Comparison of ENCODE assay signal across 9 cellular contexts in the genomic region with DNA sequence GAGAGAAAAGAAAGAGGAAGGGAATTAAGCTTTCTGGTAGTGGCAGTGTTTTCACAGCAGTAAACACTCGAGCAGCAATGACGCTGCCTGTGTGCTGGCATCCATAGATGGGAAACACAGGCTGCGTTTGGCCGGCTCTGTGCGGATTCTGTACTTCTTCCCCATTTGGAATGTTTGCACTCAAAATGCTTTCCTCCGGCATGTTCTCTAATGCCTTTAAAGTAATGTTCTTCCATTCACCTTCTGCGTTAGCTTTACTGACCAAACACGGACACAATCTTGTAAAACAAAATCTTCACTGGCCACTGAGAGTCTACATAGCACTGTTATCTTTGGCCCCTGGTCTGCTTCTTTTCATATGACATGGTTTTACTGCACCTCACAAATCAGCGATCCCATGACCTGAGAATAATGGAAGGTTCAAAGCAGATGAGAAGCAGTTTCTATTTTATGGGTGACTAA. TPM values are rescaled to one million over a fixed set of nuclear protein-coding genes. Genes with fewer than 3 reads are reported as not detected.
A peak's percentile ranks its signal among the peaks of the same experiment; 100 is the strongest.
DNase-seq lines count a peak whose midpoint lies in the region; ATAC-seq, FAIRE-seq and TF ChIP-seq lines count a peak whose summit lies in the region.
"Had no signal": no experiment of that assay in that cellular context is flagged by ENCODE, and none has a peak within 500 bp of the region (broad histone marks: within the 10 kb centered on the region; RNA-seq: fewer than 3 reads in every experiment).

No MANE protein-coding gene starts in this region.

- peaks cover 42% of the 10 kb centered on the region for H4K20me1 ChIP-seq in astrocyte (ENCODE audit: insufficient read depth, low read length)

- TF ChIP-seq CTCF in AG04450 (IDR thresholded peaks at IDR 0.05; ENCODE audit: low read depth, low read length) (no peak), astrocyte (IDR thresholded peaks at IDR 0.05; ENCODE audit: insufficient read depth, low read depth, low read length) (no peak), right atrium auricular region (IDR thresholded peaks at IDR 0.05) (no peak), prostate gland (IDR thresholded peaks at IDR 0.05) (no peak)

- 18% methylated on average over 9 of the region's 9 CpGs for WGBS in prostate gland

- H3K4me1 ChIP-seq in astrocyte (ENCODE audit: insufficient read depth, low read length): peaks cover 8% of the 10 kb centered on the region
- peaks cover 0 to 32% of the 10 kb centered on the region in 2 donors for H3K4me1 ChIP-seq in right atrium auricular region
- no peaks in the 10 kb centered on the region for H3K4me1 ChIP-seq in prostate gland (replicated peaks)

- ATAC-seq in GM21367 (IDR thresholded peaks at IDR 0.05; ENCODE audit: unreplicated experiment): no peak
- no peak for ATAC-seq in GM19395 (IDR thresholded peaks at IDR 0.05; ENCODE audit: unreplicated experiment)

- TF ChIP-seq POLR2A in prostate gland (IDR thresholded peaks at IDR 0.05): no peak

- DNase-seq in AG04450 (ENCODE audit: low read depth, low spot score) (peak; percentile 20), astrocyte (ENCODE audit: low read depth) (peak; percentile 37), right atrium auricular region (ENCODE audit: low spot score) (peak; percentile 69), prostate gland (ENCODE audit: low spot score) (peak; percentile 32)
- DNase-seq in activated CD4-positive, alpha-beta T cell treated with anti-CD3 and anti-CD28 coated beads, Interleukin-2, amount 50 U/mL, for 48 hours: no peak
- no peak for DNase-seq in effector CD8-positive, alpha-beta T cell (lab: John Stamatoyannopoulos, UW)
- DNase-seq: activated CD4-positive, alpha-beta T cell treated with anti-CD3 and anti-CD28 coated beads for 1 hour had no signal

- H3K27ac ChIP-seq in AG04450 (ENCODE audit: low read depth, low read length) (peak overlapping the region; percentile 23), astrocyte (ENCODE audit: low read depth, low read length) (peak overlapping the region; percentile 49), right atrium auricular region (peak overlapping the region; percentile 82 to 89), prostate gland (peak overlapping the region; percentile 71 to 75)

- H3K4me1 Mint-ChIP-seq in astrocyte (ENCODE audit: low read depth, unreplicated experiment): peaks cover 13% of the 10 kb centered on the region

- H3K27me3 Mint-ChIP-seq in astrocyte (ENCODE audit: low read depth, unreplicated experiment): no peaks in the 10 kb centered on the region

- peak overlapping the region; percentile 72 for H3K4me2 ChIP-seq in astrocyte (ENCODE audit: low read length)

- intact Hi-C loops in prostate gland (cut with DNase I): no loop called here

- POLR2A ChIA-PET in AG04450 (lab: Yijun Ruan, JAX): interaction anchor here (0.7 kb wide), 1 partner anchor 37 kb away, joined by 4 read pairs; no protein-coding TSS in a partner anchor

- no peaks in the 10 kb centered on the region for H3K9me3 ChIP-seq in AG04450 (ENCODE audit: control insufficient read depth, insufficient read depth, low read length)
- H3K9me3 ChIP-seq in astrocyte (ENCODE audit: insufficient read depth, low read depth, low read length): no peaks in the 10 kb centered on the region
- H3K9me3 ChIP-seq in right atrium auricular region: no peaks in the 10 kb centered on the region
- no peaks in the 10 kb centered on the region for H3K9me3 ChIP-seq in prostate gland

- H3K27ac Mint-ChIP-seq in astrocyte (ENCODE audit: unreplicated experiment): no peak overlapping the region

- no peak overlapping the region for H3K4me3 Mint-ChIP-seq in astrocyte (ENCODE audit: unreplicated experiment)

- H3K4me3 ChIP-seq in AG04450 (ENCODE audit: low read depth, low read length): peak overlapping the region; percentile 18
- H3K4me3 ChIP-seq in astrocyte (ENCODE audit: insufficient read depth, low read depth, low read length): peak overlapping the region; percentile 5
- H3K4me3 ChIP-seq in right atrium auricular region: peak overlapping the region; percentile 42 to 53
- no peak overlapping the region for H3K4me3 ChIP-seq in prostate gland

- no peaks in the 10 kb centered on the region for H3K79me2 ChIP-seq in astrocyte (ENCODE audit: insufficient read depth, low read length)

- H3K9me3 Mint-ChIP-seq in astrocyte (ENCODE audit: unreplicated experiment): no peaks in the 10 kb centered on the region

- peak; percentile 39 for FAIRE-seq in astrocyte (lab: Jason Lieb, UNC)

- no peaks in the 10 kb centered on the region for H3K36me3 ChIP-seq in astrocyte (ENCODE audit: insufficient read depth, low read length)
- H3K36me3 ChIP-seq in right atrium auricular region: no peaks in the 10 kb centered on the region
- H3K36me3 ChIP-seq in prostate gland: no peaks in the 10 kb centered on the region

- no peaks in the 10 kb centered on the region for H3K36me3 Mint-ChIP-seq in astrocyte (ENCODE audit: low read depth, unreplicated experiment)

- peak overlapping the region; percentile 31 for H2AFZ ChIP-seq in astrocyte (ENCODE audit: low read depth, low read length)

- H3K27me3 ChIP-seq in AG04450 (ENCODE audit: control insufficient read depth, insufficient read depth, low read length) (no peaks in the 10 kb centered on the region), astrocyte (ENCODE audit: insufficient read depth, low read length) (no peaks in the 10 kb centered on the region), right atrium auricular region (no peaks in the 10 kb centered on the region), prostate gland (replicated peaks; ENCODE audit: insufficient read depth) (no peaks in the 10 kb centered on the region)

- CTCF ChIA-PET in AG04450 (lab: Charles Lee): interaction anchor here (6.5 kb wide), 1 partner anchor 33 kb away, joined by 36 read pairs; no protein-coding TSS in a partner anchor

- H3K9ac ChIP-seq in astrocyte (ENCODE audit: low read length): peak overlapping the region; percentile 35

RNA-seq across cellular contexts. Expression of gene DCP1B, which starts 31.4 kb away (rescaled TPM):
- 29.1 and 32.9 TPM in 2 replicates for polyA plus RNA-seq in AG04450 (2011; rRNA removed)
- polyA minus RNA-seq in AG04450 (2011; rRNA and poly(A)+ RNA removed): 32.7 and 35.1 TPM in 2 replicates
- total RNA-seq in astrocyte (13.1 and 16.5 TPM in 2 replicates), right atrium auricular region (1 to 10 TPM; 5.8 to 6.2 TPM), prostate gland (10 to 100 TPM; 20.1 to 31.9 TPM)

RNA-seq across cellular contexts. Expression of gene CACNA2D4, which starts 54.4 kb away (rescaled TPM):
- 0.22 and 0.36 TPM in 2 replicates for polyA plus RNA-seq in AG04450 (2011; rRNA removed)
- polyA minus RNA-seq in AG04450 (2011; rRNA and poly(A)+ RNA removed): 0.30 and 0.92 TPM in 2 replicates
- 0.09 and 0.26 TPM in 2 replicates for total RNA-seq in astrocyte
- total RNA-seq in right atrium auricular region: 1 to 10 TPM; 1.6 to 4.1 TPM
- 1 to 10 TPM; 1.4 to 9.4 TPM for total RNA-seq in prostate gland

Comparison
In these comparisons a context has a peak if more than half of its experiments do, and no peak if none do; other contexts are left out.
1. DNase-seq: peak in AG04450 (single experiment), astrocyte (single experiment), right atrium auricular region (single experiment) and prostate gland (single experiment); none in activated CD4-positive, alpha-beta T cell treated with anti-CD3 and anti-CD28 coated beads, Interleukin-2, amount 50 U/mL, for 48 hours (0 of 2) and effector CD8-positive, alpha-beta T cell (single experiment).
2. H3K27ac ChIP-seq: peak in every context shown above with its lines; median percentile 86 in right atrium auricular region; 73 in prostate gland; 49 in astrocyte; 23 in AG04450.
3. H3K4me3 ChIP-seq: peak in AG04450 (single experiment), astrocyte (single experiment) and right atrium auricular region (2 of 2); none in prostate gland (0 of 2).